18 cellular contexts compared by ENCODE assay signal in genomic region chr3:99950921-99951320, GRCh38.
DNase-seq lines count a peak whose midpoint lies in the region; ATAC-seq and TF ChIP-seq lines count a peak whose summit lies in the region.
"Had no signal": no experiment of that assay in that cellular context is flagged by ENCODE, and none has a peak within 500 bp of the region (broad histone marks: within the 10 kb centered on the region; RNA-seq: fewer than 3 reads in every experiment).

No MANE protein-coding gene starts in this region.

- H3K4me2 ChIP-seq in hepatocyte, result no peak overlapping the region
- H3K4me2 ChIP-seq: GM23338, KMS-11 had no signal

- H3K36me3 ChIP-seq in hepatocyte (replicated peaks; ENCODE audit: insufficient read depth, low read depth), result no peaks in the 10 kb centered on the region
- H3K36me3 ChIP-seq in stomach smooth muscle (ENCODE audit: control insufficient read depth in 2 of 2, insufficient read depth in 2 of 2, low read length in 2 of 2), result no peaks in the 10 kb centered on the region

- TF ChIP-seq CTCF in NB4 (IDR thresholded peaks at IDR 0.05; ENCODE audit: low read depth, low read length) (no peak), hepatocyte (IDR thresholded peaks at IDR 0.05; ENCODE audit: poor library complexity) (no peak), type B pancreatic cell (conservative IDR thresholded peaks at IDR 0.05) (no peak)

- H3K27me3 Mint-ChIP-seq in type B pancreatic cell, result no peaks in the 10 kb centered on the region
- H3K27me3 Mint-ChIP-seq: T-helper 17 cell had no signal

- H4K20me1 ChIP-seq in hepatocyte (ENCODE audit: insufficient read depth, poor library complexity, severe bottlenecking), result no peaks in the 10 kb centered on the region

- no peak overlapping the region for H2AFZ ChIP-seq in hepatocyte
- H2AFZ ChIP-seq: GM23338 had no signal

- no peaks in the 10 kb centered on the region for H3K36me3 Mint-ChIP-seq in type B pancreatic cell

- no peaks in the 10 kb centered on the region for H3K79me2 ChIP-seq in hepatocyte

- no peak overlapping the region for H3K27ac Mint-ChIP-seq in type B pancreatic cell
- H3K27ac Mint-ChIP-seq: GM23338, T-helper 17 cell had no signal

- peaks cover 14% of the 10 kb centered on the region for H3K4me1 Mint-ChIP-seq in type B pancreatic cell (ENCODE audit: unreplicated experiment)

- no peak for ATAC-seq in GM21515 (IDR thresholded peaks at IDR 0.05; ENCODE audit: unreplicated experiment)
- ATAC-seq: GM23338, left colon, mucosa of descending colon, T-helper 17 cell had no signal

- DNase-seq in HK-2 (ENCODE audit: unreplicated experiment) (peak; percentile 50), NB4 (ENCODE audit: low read depth) (peak; percentile 7), hepatocyte (ENCODE audit: low spot score) (no peak), type B pancreatic cell (ENCODE audit: extremely low spot score, unreplicated experiment) (no peak), DMS114 treated with DMSO at 0.1 percent for 48 hours (lab: John Stamatoyannopoulos, UW; ENCODE audit: unreplicated experiment) (no peak)
- DNase-seq: activated CD4-positive, CD25-positive, alpha-beta regulatory T cell; activated CD8-positive, alpha-beta memory T cell treated with anti-CD3 and anti-CD28 coated beads for 24 hours; amygdala; left colon; mucosa of descending colon; NCI-H187 treated with DMSO at 0.1 percent for 48 hours; NCI-H446 treated with DMSO at 0.1 percent for 48 hours; SHP77 treated with DMSO at 0.1 percent for 48 hours; T-helper 17 cell had no signal

- H3K4me3 ChIP-seq in NB4 (ENCODE audit: low read depth, low read length) (no peak overlapping the region), hepatocyte (no peak overlapping the region), stomach smooth muscle (ENCODE audit: low read length in 2 of 2) (no peak overlapping the region)
- H3K4me3 ChIP-seq: GM23338, mucosa of descending colon had no signal

- H3K4me1 ChIP-seq in hepatocyte (ENCODE audit: insufficient read depth), result peaks cover 32% of the 10 kb centered on the region
- peaks cover under 1% of the 10 kb centered on the region for H3K4me1 ChIP-seq in stomach smooth muscle (ENCODE audit: control insufficient read depth, insufficient read depth, low read length)

- no peaks in the 10 kb centered on the region for H3K9me3 Mint-ChIP-seq in type B pancreatic cell
- H3K9me3 Mint-ChIP-seq: GM23338 had no signal

- no peaks in the 10 kb centered on the region for H3K27me3 ChIP-seq in hepatocyte
- H3K27me3 ChIP-seq in stomach smooth muscle (ENCODE audit: control insufficient read depth in 1 of 2, insufficient read depth in 2 of 2, low read length in 2 of 2), result no peaks in the 10 kb centered on the region

- H3K9me3 ChIP-seq in hepatocyte (ENCODE audit: low read depth), result no peaks in the 10 kb centered on the region
- H3K9me3 ChIP-seq in stomach smooth muscle (ENCODE audit: control insufficient read depth in 2 of 2, low read length in 2 of 2), result no peaks in the 10 kb centered on the region
- H3K9me3 ChIP-seq: mucosa of descending colon had no signal

- WGBS in hepatocyte (ENCODE audit: low lambda C conversion rate, missing lambda C conversion rate), result 71% methylated on average over 1 of the region's 1 CpG

- H3K4me3 Mint-ChIP-seq in type B pancreatic cell, result no peak overlapping the region
- H3K4me3 Mint-ChIP-seq: GM23338, T-helper 17 cell had no signal

- H3K9me2 ChIP-seq in hepatocyte (replicated peaks; ENCODE audit: insufficient read depth), result no peaks in the 10 kb centered on the region

- H3K9ac ChIP-seq in stomach smooth muscle (ENCODE audit: low read length in 2 of 2), result no peak overlapping the region
- H3K9ac ChIP-seq: KMS-11 had no signal

- peak overlapping the region; percentile 35 for H3K27ac ChIP-seq in hepatocyte
- H3K27ac ChIP-seq in stomach smooth muscle (ENCODE audit: low read length), result peak overlapping the region; percentile 18
- H3K27ac ChIP-seq: KMS-11 had no signal

- TF ChIP-seq POLR2A in NB4 (IDR thresholded peaks at IDR 0.05; ENCODE audit: extremely low read depth, insufficient read length), result no peak

Comparison
In these comparisons a context has a peak if more than half of its experiments do, and no peak if none do; other contexts are left out.
1. DNase-seq: peak in HK-2 (single experiment) and NB4 (single experiment); none in hepatocyte (single experiment), type B pancreatic cell (single experiment) and DMS114 treated with DMSO at 0.1 percent for 48 hours (single experiment).